ENCODE assay signal across 20 cellular contexts in the genomic region with DNA sequence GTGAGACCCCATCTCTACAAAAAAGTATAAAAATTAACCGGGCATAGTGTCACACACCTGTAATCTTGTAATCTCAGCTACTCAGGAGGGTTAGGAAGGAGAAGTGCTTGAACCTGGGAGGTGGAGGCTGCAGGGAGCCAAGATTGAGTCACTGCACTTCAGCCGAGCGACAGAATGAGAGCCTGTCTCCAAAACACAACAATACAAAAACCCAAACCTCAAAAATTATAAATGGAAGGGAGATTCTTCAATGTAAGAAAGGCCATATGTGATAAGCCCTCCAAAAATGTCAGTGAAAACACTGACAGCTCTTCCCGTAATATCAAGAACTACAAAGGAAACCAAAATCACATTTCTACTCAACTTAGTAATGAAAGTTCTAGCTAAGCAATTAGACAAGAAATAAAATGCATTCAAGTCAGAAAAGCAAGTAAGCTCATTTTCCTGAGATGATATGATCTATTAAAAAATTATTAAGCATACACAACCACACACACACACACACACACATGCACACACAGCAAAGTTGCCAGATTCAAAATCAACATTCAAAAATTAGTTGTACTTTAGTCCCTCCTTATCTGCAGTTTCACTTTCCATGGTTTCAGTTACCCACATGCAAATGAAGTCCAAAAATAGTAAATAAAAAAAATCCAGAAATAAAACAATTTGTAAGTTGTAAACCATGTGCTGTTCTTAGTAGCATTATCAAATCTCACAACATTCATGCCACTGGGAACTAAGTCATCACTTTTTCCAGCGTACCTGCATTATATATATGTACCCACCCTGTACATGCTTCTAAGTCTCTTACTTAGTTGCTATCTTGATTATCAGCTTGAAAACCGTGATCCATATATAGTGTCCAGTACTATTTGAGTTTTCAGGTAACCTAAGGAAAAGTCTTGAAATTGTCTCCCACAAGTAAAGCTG.
A peak's percentile ranks its signal among the peaks of the same experiment; 100 is the strongest.
DNase-seq lines count a peak whose midpoint lies in the region; ATAC-seq and TF ChIP-seq lines count a peak whose summit lies in the region.
"Had no signal": no experiment of that assay in that cellular context is flagged by ENCODE, and none has a peak within 500 bp of the region (broad histone marks: within the 10 kb centered on the region; RNA-seq: fewer than 3 reads in every experiment).

No MANE protein-coding gene starts in this region.

- no CpG with 5 or more reads among the region's 6 CpGs for WGBS in esophagus muscularis mucosa

- peak overlapping the region; percentile 88 for H3K27ac Mint-ChIP-seq in T-helper 17 cell
- H3K27ac Mint-ChIP-seq in activated naive CD8-positive, alpha-beta T cell treated with anti-CD3 and anti-CD28 coated beads, Interleukin-2, amount 10 ng/mL, durations not matched to agents 7 days and 5 days = peak overlapping the region; percentile 60

- TF ChIP-seq EP300 in esophagus muscularis mucosa (IDR thresholded peaks at IDR 0.05) = no peak

- H3K27ac ChIP-seq in esophagus muscularis mucosa (replicated peaks in 1 of 4) = no peak overlapping the region
- H3K27ac ChIP-seq: ascending aorta, colonic mucosa, foreskin keratinocyte, right lobe of liver, thoracic aorta, VCaP had no signal

- H3K36me3 Mint-ChIP-seq in T-helper 17 cell (ENCODE audit: low read depth) = no peaks in the 10 kb centered on the region
- H3K36me3 Mint-ChIP-seq in activated naive CD8-positive, alpha-beta T cell treated with anti-CD3 and anti-CD28 coated beads, Interleukin-2, amount 10 ng/mL, durations not matched to agents 7 days and 5 days = peaks cover 1% of the 10 kb centered on the region

- H3K4me3 Mint-ChIP-seq in T-helper 17 cell = peak overlapping the region; percentile 78
- peak overlapping the region; percentile 66 for H3K4me3 Mint-ChIP-seq in activated naive CD8-positive, alpha-beta T cell treated with anti-CD3 and anti-CD28 coated beads, Interleukin-2, amount 10 ng/mL, durations not matched to agents 7 days and 5 days

- H3K9me3 Mint-ChIP-seq in activated naive CD8-positive, alpha-beta T cell treated with anti-CD3 and anti-CD28 coated beads, Interleukin-2, amount 10 ng/mL, durations not matched to agents 7 days and 5 days = no peaks in the 10 kb centered on the region

- peaks cover 5% of the 10 kb centered on the region for H3K4me1 Mint-ChIP-seq in T-helper 17 cell
- H3K4me1 Mint-ChIP-seq in activated naive CD8-positive, alpha-beta T cell treated with anti-CD3 and anti-CD28 coated beads, Interleukin-2, amount 10 ng/mL, durations not matched to agents 7 days and 5 days = peaks cover 15% of the 10 kb centered on the region

- ATAC-seq in T-helper 17 cell = peak; percentile 45
- ATAC-seq in activated naive CD8-positive, alpha-beta T cell treated with anti-CD3 and anti-CD28 coated beads, Interleukin-2, amount 10 ng/mL, durations not matched to agents 7 days and 5 days (ENCODE audit: low read depth) = no peak
- ATAC-seq: foreskin keratinocyte, GM12878, mucosa of descending colon, Right ventricle myocardium inferior had no signal

- no peak for TF ChIP-seq POLR2A in esophagus muscularis mucosa (IDR thresholded peaks at IDR 0.05; ENCODE audit: low read depth)

- TF ChIP-seq CTCF in esophagus muscularis mucosa (IDR thresholded peaks at IDR 0.05) = no peak

- H3K4me3 ChIP-seq in esophagus muscularis mucosa = no peak overlapping the region
- H3K4me3 ChIP-seq: ascending aorta, colonic mucosa, GM12878, mucosa of descending colon, right lobe of liver, thoracic aorta had no signal

- H3K9me3 ChIP-seq in T-helper 17 cell (ENCODE audit: control insufficient read depth, low read length, poor library complexity, severe bottlenecking) (no peaks in the 10 kb centered on the region), esophagus muscularis mucosa (no peaks in the 10 kb centered on the region)
- H3K9me3 ChIP-seq: ascending aorta, colonic mucosa, mucosa of descending colon, right lobe of liver, thoracic aorta had no signal

- POLR2A ChIA-PET in activated naive CD8-positive, alpha-beta T cell treated with anti-CD3 and anti-CD28 coated beads, Interleukin-2, amount 10 ng/mL, durations not matched to agents 7 days and 5 days (lab: Charles Lee) = no interaction called here

- intact Hi-C loops in esophagus muscularis mucosa (cut with DNase I) = no loop called here

- H3K36me3 ChIP-seq in esophagus muscularis mucosa = peaks cover 0 to 4% (median 0%) of the 10 kb centered on the region in 4 donors
- H3K36me3 ChIP-seq: ascending aorta, colonic mucosa, right lobe of liver, thoracic aorta had no signal

- no peaks in the 10 kb centered on the region for H3K4me1 ChIP-seq in esophagus muscularis mucosa
- H3K4me1 ChIP-seq: ascending aorta, colonic mucosa, foreskin keratinocyte, right lobe of liver had no signal

- DNase-seq in stimulated activated CD4-positive, alpha-beta T cell treated with anti-CD3 and anti-CD28 coated beads, Interleukin-4, amount 100 ng/mL, for 24 hours = peak; percentile 14
- no peak for DNase-seq in stimulated activated CD4-positive, alpha-beta T cell treated with anti-CD3 and anti-CD28 coated beads, Interleukin-4, amount 100 ng/mL, for 4 hours
- no peak for DNase-seq in T-helper 17 cell
- DNase-seq in activated naive CD8-positive, alpha-beta T cell treated with anti-CD3 and anti-CD28 coated beads, Interleukin-2, amount 10 ng/mL, durations not matched to agents 7 days and 5 days = no peak
- no peak for DNase-seq in kidney glomerular epithelial cell (lab: John Stamatoyannopoulos, UW)
- no peak for DNase-seq in amniotic stem cell (lab: John Stamatoyannopoulos, UW)
- no peak for DNase-seq in esophagus muscularis mucosa (ENCODE audit: extremely low spot score)
- DNase-seq in NCI-H2227 (lab: John Stamatoyannopoulos, UW; ENCODE audit: unreplicated experiment) = no peak
- DNase-seq: activated T-cell treated with anti-CD3 and anti-CD28 coated beads for 4 hours, colonic mucosa, foreskin keratinocyte, mucosa of descending colon, NCI-H187, nucleus accumbens, right lobe of liver had no signal

- no peaks in the 10 kb centered on the region for H3K27me3 ChIP-seq in esophagus muscularis mucosa
- H3K27me3 ChIP-seq: ascending aorta, colonic mucosa, foreskin keratinocyte, right lobe of liver had no signal

- no peaks in the 10 kb centered on the region for H3K27me3 Mint-ChIP-seq in T-helper 17 cell
- H3K27me3 Mint-ChIP-seq in activated naive CD8-positive, alpha-beta T cell treated with anti-CD3 and anti-CD28 coated beads, Interleukin-2, amount 10 ng/mL, durations not matched to agents 7 days and 5 days = no peaks in the 10 kb centered on the region
